Comparison of ENCODE assay signal across 25 cellular contexts in genomic region chr5:33445808-33446207, GRCh38. TPM values are rescaled to one million over a fixed set of nuclear protein-coding genes. Genes with fewer than 3 reads are reported as not detected.
DNase-seq lines count a peak whose midpoint lies in the region; ATAC-seq and TF ChIP-seq lines count a peak whose summit lies in the region.
"Had no signal": no experiment of that assay in that cellular context is flagged by ENCODE, and none has a peak within 500 bp of the region (broad histone marks: within the 10 kb centered on the region; RNA-seq: fewer than 3 reads in every experiment).

No MANE protein-coding gene starts in this region.

- no peaks in the 10 kb centered on the region for H3K9me3 ChIP-seq in HUES64 (ENCODE audit: insufficient read depth, low read depth, low read length)
- H3K9me3 ChIP-seq in ectodermal cell (ENCODE audit: control insufficient read depth, low read length): no peaks in the 10 kb centered on the region
- no peaks in the 10 kb centered on the region for H3K9me3 ChIP-seq in neural progenitor cell (ENCODE audit: low read depth)
- no peaks in the 10 kb centered on the region for H3K9me3 ChIP-seq in aorta (ENCODE audit: control insufficient read depth, low read length)
- H3K9me3 ChIP-seq: colonic mucosa, esophagus squamous epithelium, gastrocnemius medialis, neutrophil, upper lobe of left lung had no signal

- no peaks in the 10 kb centered on the region for H3K9me3 Mint-ChIP-seq in activated CD8-positive, alpha-beta memory T cell treated with anti-CD3 and anti-CD28 coated beads, Interleukin-2, amount 10 ng/mL, durations not matched to agents 7 days and 5 days (ENCODE audit: low read depth)
- no peaks in the 10 kb centered on the region for H3K9me3 Mint-ChIP-seq in neural progenitor cell
- H3K9me3 Mint-ChIP-seq: activated B cell treated with CpG ODN at 0.5 μM for 24 hours, endodermal cell had no signal

- CTCF ChIA-PET in activated CD8-positive, alpha-beta memory T cell treated with anti-CD3 and anti-CD28 coated beads, Interleukin-2, amount 10 ng/mL, durations not matched to agents 7 days and 5 days (lab: Charles Lee): no interaction called here

- no peak overlapping the region for H3K9ac ChIP-seq in HUES64 (ENCODE audit: low read depth, low read length)
- no peak overlapping the region for H3K9ac ChIP-seq in neural progenitor cell

- peaks cover 55% of the 10 kb centered on the region for H3K4me1 ChIP-seq in HUES64 (ENCODE audit: insufficient read depth, low read length)
- H3K4me1 ChIP-seq in ectodermal cell (ENCODE audit: control insufficient read depth, insufficient read depth, low read length): no peaks in the 10 kb centered on the region
- peaks cover 18% of the 10 kb centered on the region for H3K4me1 ChIP-seq in neural progenitor cell
- peaks cover 0 to 7% of the 10 kb centered on the region in 2 donors for H3K4me1 ChIP-seq in aorta (ENCODE audit: control insufficient read depth in 1 of 2, insufficient read depth in 2 of 2, low read length in 2 of 2)

- H3K27ac ChIP-seq in HUES64 (ENCODE audit: low read depth, low read length) (peak overlapping the region; percentile 72; the same call in 1 of the 2 replicates), ectodermal cell (ENCODE audit: insufficient read depth, low read depth, low read length, poor library complexity, severe bottlenecking) (peak overlapping the region; percentile 19), neural progenitor cell (peak overlapping the region; percentile 81), aorta (ENCODE audit: low read depth in 1 of 2, low read length in 2 of 2) (no peak overlapping the region)
- H3K27ac ChIP-seq: colonic mucosa, esophagus squamous epithelium, gastrocnemius medialis, neutrophil, SK-N-MC, upper lobe of left lung had no signal

- peaks cover 58% of the 10 kb centered on the region for H3K36me3 Mint-ChIP-seq in activated CD8-positive, alpha-beta memory T cell treated with anti-CD3 and anti-CD28 coated beads, Interleukin-2, amount 10 ng/mL, durations not matched to agents 7 days and 5 days
- H3K36me3 Mint-ChIP-seq in neural progenitor cell: peaks cover 35% of the 10 kb centered on the region

- H3K27ac Mint-ChIP-seq in activated CD8-positive, alpha-beta memory T cell treated with anti-CD3 and anti-CD28 coated beads, Interleukin-2, amount 10 ng/mL, durations not matched to agents 7 days and 5 days: peak overlapping the region; percentile 19
- H3K27ac Mint-ChIP-seq in neural progenitor cell: no peak overlapping the region
- H3K27ac Mint-ChIP-seq: activated B cell treated with CpG ODN at 0.5 μM for 24 hours, endodermal cell had no signal

- no peaks in the 10 kb centered on the region for H3K27me3 Mint-ChIP-seq in activated CD8-positive, alpha-beta memory T cell treated with anti-CD3 and anti-CD28 coated beads, Interleukin-2, amount 10 ng/mL, durations not matched to agents 7 days and 5 days
- no peaks in the 10 kb centered on the region for H3K27me3 Mint-ChIP-seq in neural progenitor cell (ENCODE audit: insufficient read depth, low read depth)
- H3K27me3 Mint-ChIP-seq: activated B cell treated with CpG ODN at 0.5 μM for 24 hours had no signal

- H3K4me3 ChIP-seq in HUES64 (ENCODE audit: low read length) (0 out of 2 replicates have a peak overlapping the region, but pooled peaks have one; percentile 15), ectodermal cell (ENCODE audit: insufficient read depth, low read depth, low read length) (no peak overlapping the region), neural progenitor cell (no peak overlapping the region), aorta (ENCODE audit: low read length in 2 of 2) (no peak overlapping the region)
- H3K4me3 ChIP-seq: colonic mucosa, esophagus squamous epithelium, gastrocnemius medialis, SK-N-MC, upper lobe of left lung had no signal

- H3K79me2 ChIP-seq in neural progenitor cell (ENCODE audit: low read depth): peaks cover 89% of the 10 kb centered on the region

- no peak overlapping the region for H3K4me2 ChIP-seq in neural progenitor cell

- H3K4me1 Mint-ChIP-seq in activated CD8-positive, alpha-beta memory T cell treated with anti-CD3 and anti-CD28 coated beads, Interleukin-2, amount 10 ng/mL, durations not matched to agents 7 days and 5 days: peaks cover 50% of the 10 kb centered on the region
- H3K4me1 Mint-ChIP-seq in neural progenitor cell: peaks cover 12% of the 10 kb centered on the region

- H4K20me1 ChIP-seq in neural progenitor cell (ENCODE audit: low read depth): peaks cover 4% of the 10 kb centered on the region

- no peak for ATAC-seq in activated CD8-positive, alpha-beta memory T cell treated with anti-CD3 and anti-CD28 coated beads, Interleukin-2, amount 10 ng/mL, durations not matched to agents 7 days and 5 days
- no peak for ATAC-seq in aorta (ENCODE audit: low FRiP score)
- ATAC-seq: gastrocnemius medialis, HepG2 had no signal

- no peak for TF ChIP-seq CTCF in neural progenitor cell (IDR thresholded peaks at IDR 0.05)

- H3K36me3 ChIP-seq in HUES64 (ENCODE audit: insufficient read depth, low read length): peaks cover 72% of the 10 kb centered on the region
- H3K36me3 ChIP-seq in ectodermal cell (ENCODE audit: control insufficient read depth, insufficient read depth, low read length): peaks cover 4% of the 10 kb centered on the region
- no peaks in the 10 kb centered on the region for H3K36me3 ChIP-seq in neural progenitor cell
- H3K36me3 ChIP-seq in aorta (ENCODE audit: control insufficient read depth in 1 of 2, insufficient read depth in 2 of 2, low read length in 1 of 2): peaks cover 0 to 2% of the 10 kb centered on the region in 2 donors
- H3K36me3 ChIP-seq: colonic mucosa had no signal

- no peak for DNase-seq in activated CD8-positive, alpha-beta memory T cell treated with anti-CD3 and anti-CD28 coated beads, Interleukin-2, amount 10 ng/mL, durations not matched to agents 7 days and 5 days
- no peak for DNase-seq in activated CD8-positive, alpha-beta memory T cell treated with anti-CD3 and anti-CD28 coated beads for 24 hours
- DNase-seq in neural progenitor cell (ENCODE audit: low spot score): peak; percentile 20
- DNase-seq in aorta: no peak
- no peak for DNase-seq in A172 (ENCODE audit: low spot score)
- no peak for DNase-seq in stimulated activated CD4-positive, alpha-beta T cell treated with anti-CD3 and anti-CD28 coated beads, Interleukin-2, amount 100 ng/mL, for 48 hours
- DNase-seq: activated B cell treated with CpG ODN at 0.5 μM for 24 hours; activated CD4-positive, alpha-beta T cell treated with anti-CD3 and anti-CD28 coated beads, Interleukin-2, amount 50 U/mL, for 48 hours; AML-193; amniotic stem cell; colonic mucosa; DMS153; endodermal cell; esophagus squamous epithelium; gastrocnemius medialis; hippocampal formation; NCI-H1092; NCI-H1930; NCI-H748 treated with DMSO at 0.1 percent for 48 hours; upper lobe of left lung had no signal

- intact Hi-C loops in aorta (cut with DNase I): no loop called here

- H3K27me3 ChIP-seq in HUES64 (ENCODE audit: insufficient read depth, low read length) (no peaks in the 10 kb centered on the region), ectodermal cell (ENCODE audit: control insufficient read depth, insufficient read depth, low read length, poor library complexity, severe bottlenecking) (no peaks in the 10 kb centered on the region), neural progenitor cell (no peaks in the 10 kb centered on the region), aorta (ENCODE audit: control insufficient read depth in 1 of 2, insufficient read depth in 2 of 2, low read length in 1 of 2) (no peaks in the 10 kb centered on the region)
- H3K27me3 ChIP-seq: colonic mucosa, esophagus squamous epithelium, gastrocnemius medialis, neutrophil, upper lobe of left lung had no signal

- H3F3A ChIP-seq in neural progenitor cell (ENCODE audit: low read depth): peaks cover 29% of the 10 kb centered on the region

- H3K4me3 Mint-ChIP-seq in activated CD8-positive, alpha-beta memory T cell treated with anti-CD3 and anti-CD28 coated beads, Interleukin-2, amount 10 ng/mL, durations not matched to agents 7 days and 5 days: no peak overlapping the region
- no peak overlapping the region for H3K4me3 Mint-ChIP-seq in neural progenitor cell
- H3K4me3 Mint-ChIP-seq: activated B cell treated with CpG ODN at 0.5 μM for 24 hours, endodermal cell had no signal

- H2AFZ ChIP-seq in neural progenitor cell (replicated peaks): no peak overlapping the region

RNA-seq across cellular contexts. Expression of gene TARS1, which starts 5.0 kb away (rescaled TPM):
- total RNA-seq in activated CD8-positive, alpha-beta memory T cell treated with anti-CD3 and anti-CD28 coated beads, Interleukin-2, amount 10 ng/mL, durations not matched to agents 7 days and 5 days: 100 to 1,000 TPM; 157 to 240 TPM
- 259 TPM for polyA plus RNA-seq in HUES64 (2013, experiment 1 of 2)
- 260 TPM for polyA plus RNA-seq in HUES64 (2013, experiment 2 of 2)
- 96.2 TPM for polyA plus RNA-seq in ectodermal cell (2013, experiment 1 of 4)
- polyA plus RNA-seq in ectodermal cell (2013, experiment 2 of 4): 109 TPM
- 72.9 TPM for polyA plus RNA-seq in ectodermal cell (2013, experiment 3 of 4)
- 86.0 TPM for polyA plus RNA-seq in ectodermal cell (2013, experiment 4 of 4)
- total RNA-seq in neural progenitor cell (ENCODE audit: low replicate concordance) (73.6 and 123 TPM in 2 replicates), aorta (10 to 100 TPM; 74.0 to 76.6 TPM)
- polyA plus RNA-seq in aorta: 10 to 100 TPM; 42.2 to 69.1 TPM
- 267 and 434 TPM in 2 replicates for total RNA-seq in A172 (2014; rRNA removed; shearing (Covaris generic))

Comparison
In these comparisons a context has a peak if more than half of its experiments do, and no peak if none do; other contexts are left out.
1. H3K27ac ChIP-seq: peak in HUES64 (single experiment), ectodermal cell (single experiment) and neural progenitor cell (single experiment); none in aorta (0 of 2).